ENCODE assay signal across 8 cellular contexts in genomic region chr2:221518201-221518936, GRCh38. TPM values are rescaled to one million over a fixed set of nuclear protein-coding genes. Genes with fewer than 3 reads are reported as not detected.
DNase-seq lines count a peak whose midpoint lies in the region; ATAC-seq and TF ChIP-seq lines count a peak whose summit lies in the region.

No MANE protein-coding gene starts in this region.

- POLR2A ChIA-PET in SK-N-SH (lab: Yijun Ruan, JAX) = no interaction called here

- H3K27me3 ChIP-seq in lower lobe of right lung (ENCODE audit: low read depth) (no peaks in the 10 kb centered on the region), SK-N-SH (ENCODE audit: insufficient read depth) (no peaks in the 10 kb centered on the region)

- H3K4me3 Mint-ChIP-seq in activated CD4-positive, alpha-beta T cell treated with anti-CD3 and anti-CD28 coated beads, Interleukin-2, amount 10 ng/mL, durations not matched to agents 24 days and 14 days = no peak overlapping the region
- H3K4me3 Mint-ChIP-seq in endothelial cell (ENCODE audit: unreplicated experiment) = no peak overlapping the region

- CTCF ChIA-PET in SK-N-SH (lab: Yijun Ruan, JAX) = no interaction called here

- DNase-seq in activated CD4-positive, alpha-beta T cell treated with anti-CD3 and anti-CD28 coated beads, Interleukin-2, amount 10 ng/mL, durations not matched to agents 24 days and 14 days = peak; percentile 86
- no peak for DNase-seq in activated CD4-positive, alpha-beta T cell treated with anti-CD3 and anti-CD28 coated beads for 48 hours
- DNase-seq in T follicular helper cell (ENCODE audit: low read depth) (peak; percentile 40), lower lobe of right lung (no peak), endothelial cell (ENCODE audit: low spot score) (no peak), SK-N-SH (no peak), pons (ENCODE audit: low spot score) (no peak)

- H3K9me3 ChIP-seq in lower lobe of right lung = no peaks in the 10 kb centered on the region
- no peaks in the 10 kb centered on the region for H3K9me3 ChIP-seq in SK-N-SH

- H3K4me2 ChIP-seq in SK-N-SH = no peak overlapping the region

- H3K27me3 Mint-ChIP-seq in activated CD4-positive, alpha-beta T cell treated with anti-CD3 and anti-CD28 coated beads, Interleukin-2, amount 10 ng/mL, durations not matched to agents 24 days and 14 days = no peaks in the 10 kb centered on the region
- H3K27me3 Mint-ChIP-seq in endothelial cell (ENCODE audit: unreplicated experiment) = no peaks in the 10 kb centered on the region

- TF ChIP-seq RAD21 in SK-N-SH (IDR thresholded peaks at IDR 0.05; ENCODE audit: low read length) = no peak

- no peaks in the 10 kb centered on the region for H3K9me2 ChIP-seq in SK-N-SH

- H3K27ac ChIP-seq in lower lobe of right lung (peak overlapping the region; percentile 54), SK-N-SH (ENCODE audit: low read depth in 2 of 2, low read length in 1 of 2) (no peak overlapping the region)

- peaks cover 3% of the 10 kb centered on the region for H3K36me3 Mint-ChIP-seq in activated CD4-positive, alpha-beta T cell treated with anti-CD3 and anti-CD28 coated beads, Interleukin-2, amount 10 ng/mL, durations not matched to agents 24 days and 14 days (ENCODE audit: low read depth)
- no peaks in the 10 kb centered on the region for H3K36me3 Mint-ChIP-seq in endothelial cell (ENCODE audit: low read depth, unreplicated experiment)

- no peak overlapping the region for H3K4me3 ChIP-seq in lower lobe of right lung
- H3K4me3 ChIP-seq in SK-N-SH (ENCODE audit: low read depth in 2 of 2, low read length in 1 of 2) = no peak overlapping the region

- TF ChIP-seq EP300 in SK-N-SH (IDR thresholded peaks at IDR 0.05; ENCODE audit: borderline replicate concordance in 1 of 2, low read depth in 1 of 2, low read length in 1 of 2) = no peak

- no peaks in the 10 kb centered on the region for H4K20me1 ChIP-seq in SK-N-SH (ENCODE audit: insufficient read depth)

- H3F3A ChIP-seq in SK-N-SH (replicated peaks; ENCODE audit: insufficient read depth) = no peaks in the 10 kb centered on the region

- H3K4me1 ChIP-seq in lower lobe of right lung = peaks cover 44% of the 10 kb centered on the region
- H3K4me1 ChIP-seq in SK-N-SH (ENCODE audit: control insufficient read depth in 1 of 2, insufficient read depth in 2 of 2, low read depth in 1 of 2, low read length in 1 of 2) = no peaks in the 10 kb centered on the region

- peak; percentile 58 for ATAC-seq in HG02852 (IDR thresholded peaks at IDR 0.05; ENCODE audit: unreplicated experiment)
- peak; percentile 49 to 56 for ATAC-seq in lower lobe of right lung

- TF ChIP-seq CTCF in lower lobe of right lung (IDR thresholded peaks at IDR 0.05) (no peak), endothelial cell (IDR thresholded peaks at IDR 0.05; ENCODE audit: unreplicated experiment) (no peak), SK-N-SH (IDR thresholded peaks at IDR 0.05) (no peak)

- no peak overlapping the region for H3K27ac Mint-ChIP-seq in activated CD4-positive, alpha-beta T cell treated with anti-CD3 and anti-CD28 coated beads, Interleukin-2, amount 10 ng/mL, durations not matched to agents 24 days and 14 days
- H3K27ac Mint-ChIP-seq in endothelial cell (ENCODE audit: unreplicated experiment) = no peak overlapping the region

- H2AFZ ChIP-seq in SK-N-SH (ENCODE audit: low read depth) = no peak overlapping the region

- no peaks in the 10 kb centered on the region for H3K4me1 Mint-ChIP-seq in activated CD4-positive, alpha-beta T cell treated with anti-CD3 and anti-CD28 coated beads, Interleukin-2, amount 10 ng/mL, durations not matched to agents 24 days and 14 days
- H3K4me1 Mint-ChIP-seq in endothelial cell (ENCODE audit: unreplicated experiment) = peaks cover 20% of the 10 kb centered on the region

- H3K79me2 ChIP-seq in SK-N-SH (ENCODE audit: insufficient read depth) = no peaks in the 10 kb centered on the region

- 33% methylated on average over 7 of the region's 7 CpGs for WGBS in SK-N-SH (ENCODE audit: low lambda C conversion rate)

- H3K9ac ChIP-seq in SK-N-SH = no peak overlapping the region

- no peaks in the 10 kb centered on the region for H3K36me3 ChIP-seq in lower lobe of right lung
- no peaks in the 10 kb centered on the region for H3K36me3 ChIP-seq in SK-N-SH (replicated peaks in 1 of 2; ENCODE audit: control insufficient read depth in 1 of 2, insufficient read depth in 2 of 2, low read length in 1 of 2)

- peaks cover 7% of the 10 kb centered on the region for H3K9me3 Mint-ChIP-seq in activated CD4-positive, alpha-beta T cell treated with anti-CD3 and anti-CD28 coated beads, Interleukin-2, amount 10 ng/mL, durations not matched to agents 24 days and 14 days
- H3K9me3 Mint-ChIP-seq in endothelial cell (ENCODE audit: unreplicated experiment) = no peaks in the 10 kb centered on the region

- intact Hi-C loops in activated CD4-positive, alpha-beta T cell treated with anti-CD3 and anti-CD28 coated beads, Interleukin-2, amount 10 ng/mL, durations not matched to agents 24 days and 14 days (cut with micrococcal nuclease) = loop anchor here (1.0 to 10.0 kb wide), 3 partner anchors 39 to 206 kb away; no protein-coding TSS in a partner anchor
- intact Hi-C loops in lower lobe of right lung (cut with DNase I) = no loop called here

TF ChIP-seq in SK-N-SH, 30 proteins besides CTCF, POLR2A, EP300 and RAD21:
- TF ChIP-seq NFIC (IDR thresholded peaks at IDR 0.05; ENCODE audit: borderline replicate concordance) = no peak
TF ChIP-seq in SK-N-SH: peak in this region for 0.

RNA-seq across cellular contexts. Expression of gene EPHA4, which starts 53.7 kb away (rescaled TPM):
- 0.31 and 0.63 TPM in 2 replicates for total RNA-seq in activated CD4-positive, alpha-beta T cell treated with anti-CD3 and anti-CD28 coated beads, Interleukin-2, amount 10 ng/mL, durations not matched to agents 24 days and 14 days
- total RNA-seq in lower lobe of right lung = 13.8 TPM
- total RNA-seq in endothelial cell (ENCODE audit: unreplicated experiment) = 62.0 TPM
- polyA plus RNA-seq in SK-N-SH (2012; rRNA removed) = 0.73 and 0.90 TPM in 2 replicates
- 0.62 and 0.76 TPM in 2 replicates for polyA plus RNA-seq in SK-N-SH (2012; cell fraction: cytosol; rRNA removed)
- polyA plus RNA-seq in SK-N-SH (2012; cell fraction: nucleus; rRNA removed) = 1.3 and 1.8 TPM in 2 replicates

Comparison
In these comparisons a context has a peak if more than half of its experiments do, and no peak if none do; other contexts are left out.
1. DNase-seq: peak in activated CD4-positive, alpha-beta T cell treated with anti-CD3 and anti-CD28 coated beads, Interleukin-2, amount 10 ng/mL, durations not matched to agents 24 days and 14 days (single experiment) and T follicular helper cell (single experiment); none in activated CD4-positive, alpha-beta T cell treated with anti-CD3 and anti-CD28 coated beads for 48 hours (single experiment), lower lobe of right lung (single experiment), endothelial cell (single experiment), SK-N-SH (single experiment) and pons (single experiment).